ENCODE assay signal across 22 cellular contexts in the genomic region with DNA sequence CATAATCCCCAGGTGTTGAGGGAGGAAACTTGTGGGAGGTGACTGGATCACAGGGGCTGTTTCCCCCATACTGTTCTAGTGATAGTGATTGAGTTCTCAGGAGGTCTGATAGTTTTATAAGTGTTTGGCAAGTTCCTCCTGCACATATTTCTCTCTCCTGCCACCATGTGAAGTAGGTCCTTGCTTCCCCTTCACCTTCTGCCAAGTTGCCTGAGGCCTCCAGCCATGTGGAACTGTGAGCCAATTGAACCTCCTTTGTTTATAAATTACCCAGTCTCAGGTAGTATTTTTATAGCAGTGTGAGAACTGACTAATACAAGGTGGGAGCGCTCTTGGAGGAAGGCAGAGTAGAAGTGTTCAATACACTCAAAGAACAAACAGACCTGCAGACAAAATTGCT.
DNase-seq lines count a peak whose midpoint lies in the region; ATAC-seq, FAIRE-seq and TF ChIP-seq lines count a peak whose summit lies in the region.
"Had no signal": no experiment of that assay in that cellular context is flagged by ENCODE, and none has a peak within 500 bp of the region (broad histone marks: within the 10 kb centered on the region; RNA-seq: fewer than 3 reads in every experiment).

No MANE protein-coding gene starts in this region.

- FAIRE-seq in D721Med (lab: Jason Lieb, UNC): peak; percentile 21
- FAIRE-seq: H1 had no signal

- peaks cover 3% of the 10 kb centered on the region; the same call in 1 of the 3 replicates for H3K36me3 Mint-ChIP-seq in GM23338 (ENCODE audit: low read depth)
- peaks cover 23% of the 10 kb centered on the region for H3K36me3 Mint-ChIP-seq in activated CD4-positive, alpha-beta T cell treated with anti-CD3 and anti-CD28 coated beads, Interleukin-2, amount 10 ng/mL, durations not matched to agents 24 days and 14 days (ENCODE audit: low read depth)

- POLR2A ChIA-PET in Panc1 (lab: Charles Lee): no interaction called here

- BruUV-seq in Panc1 (replicated peaks; lab: Mats Ljungman, UMichigan): no TSS peak

- CTCF ChIA-PET in Panc1 (lab: Charles Lee): no interaction called here

- peak overlapping the region; percentile 46; the same call in 1 of the 2 replicates for H3K27ac Mint-ChIP-seq in GM23338
- no peak overlapping the region for H3K27ac Mint-ChIP-seq in activated CD4-positive, alpha-beta T cell treated with anti-CD3 and anti-CD28 coated beads, Interleukin-2, amount 10 ng/mL, durations not matched to agents 24 days and 14 days
- H3K27ac Mint-ChIP-seq: activated CD4-positive, alpha-beta memory T cell treated with anti-CD3 and anti-CD28 coated beads, Interleukin-2, amount 10 ng/mL, durations not matched to agents 7 days and 5 days; dendritic cell treated with granulocyte-macrophage colony-stimulating factor and Interleukin-4, amounts not matched to agents 40 ng/mL and 50 ng/mL, for 4 days; T-helper 17 cell had no signal

- no peaks in the 10 kb centered on the region for H4K20me1 ChIP-seq in GM23338 (replicated peaks; ENCODE audit: insufficient read depth)

- DNase-seq in D721Med (ENCODE audit: insufficient read length, low spot score) (no peak), GM23338 (ENCODE audit: low spot score) (no peak), Panc1 (ENCODE audit: low read depth, low spot score) (no peak), kidney tubule cell (ENCODE audit: low spot score) (peak; percentile 61)
- no peak for DNase-seq in activated CD4-positive, alpha-beta T cell treated with anti-CD3 and anti-CD28 coated beads, Interleukin-2, amount 10 ng/mL, durations not matched to agents 24 days and 14 days
- DNase-seq: activated CD4-positive, alpha-beta memory T cell treated with anti-CD3 and anti-CD28 coated beads, Interleukin-2, amount 10 ng/mL, durations not matched to agents 7 days and 5 days; activated T-cell treated with anti-CD3 and anti-CD28 coated beads for 4 hours; AML-193; amniotic stem cell; Caco-2; IMR-90; lower lobe of right lung; NCI-H2107; NCI-H526; SJCRH30; T-helper 17 cell had no signal

- peaks cover 22% of the 10 kb centered on the region; the same call in 1 of the 2 replicates for H3K79me2 ChIP-seq in GM23338 (replicated peaks; ENCODE audit: insufficient read depth)

- no peaks in the 10 kb centered on the region for H3F3A ChIP-seq in GM23338 (replicated peaks; ENCODE audit: low read depth)

- H2AFZ ChIP-seq in GM23338: no peak overlapping the region

- no peak for TF ChIP-seq CTCF in D721Med (IDR thresholded peaks at IDR 0.05; ENCODE audit: insufficient read depth, missing control alignments)
- TF ChIP-seq CTCF in GM23338 (conservative IDR thresholded peaks at IDR 0.05; ENCODE audit: low read depth in 2 of 2): no peak
- TF ChIP-seq CTCF in Panc1 (IDR thresholded peaks at IDR 0.05): no peak

- H3K4me2 ChIP-seq in GM23338: no peak overlapping the region

- no peaks in the 10 kb centered on the region for H3K9me3 ChIP-seq in Panc1 (ENCODE audit: control insufficient read depth, insufficient read depth, low read depth, low read length)
- H3K9me3 ChIP-seq: Caco-2, lower lobe of right lung, neutrophil, SJCRH30 had no signal

- H3K27me3 ChIP-seq in GM23338 (ENCODE audit: insufficient read depth) (no peaks in the 10 kb centered on the region), Panc1 (ENCODE audit: control insufficient read depth, insufficient read depth, low read length) (no peaks in the 10 kb centered on the region)
- H3K27me3 ChIP-seq: cardiac muscle cell, neutrophil, SJCRH30 had no signal

- H3K4me3 ChIP-seq in GM23338 (no peak overlapping the region), Panc1 (ENCODE audit: low read depth in 2 of 2, low read length in 2 of 2) (no peak overlapping the region)
- H3K4me3 ChIP-seq: cardiac muscle cell, lower lobe of right lung, SJCRH30 had no signal

- H3K4me1 ChIP-seq in GM23338 (ENCODE audit: insufficient read depth): no peaks in the 10 kb centered on the region
- peaks cover 20% of the 10 kb centered on the region; the same call in 1 of the 2 replicates for H3K4me1 ChIP-seq in Panc1 (ENCODE audit: control insufficient read depth, insufficient read depth, low read length)
- H3K4me1 ChIP-seq: lower lobe of right lung, SJCRH30 had no signal

- H3K4me1 Mint-ChIP-seq in GM23338: no peaks in the 10 kb centered on the region
- H3K4me1 Mint-ChIP-seq in activated CD4-positive, alpha-beta T cell treated with anti-CD3 and anti-CD28 coated beads, Interleukin-2, amount 10 ng/mL, durations not matched to agents 24 days and 14 days: peaks cover 2% of the 10 kb centered on the region
- H3K4me1 Mint-ChIP-seq: activated CD4-positive, alpha-beta memory T cell treated with anti-CD3 and anti-CD28 coated beads, Interleukin-2, amount 10 ng/mL, durations not matched to agents 7 days and 5 days had no signal

- intact Hi-C loops in Panc1 (cut with micrococcal nuclease; ENCODE audit: unreplicated experiment): no loop called here
- intact Hi-C loops in activated CD4-positive, alpha-beta T cell treated with anti-CD3 and anti-CD28 coated beads, Interleukin-2, amount 10 ng/mL, durations not matched to agents 24 days and 14 days (cut with micrococcal nuclease): no loop called here

- in situ Hi-C loops in Panc1 (cut with HindIII; ENCODE audit: low pct_unique_long_range_greater_than_20kb, low sequenced_read_pairs): no loop called here

- 0 out of 2 replicates have a peak, but pooled peaks cover 5% of the 10 kb centered on the region for H3K36me3 ChIP-seq in GM23338 (ENCODE audit: insufficient read depth)
- peaks cover 2% of the 10 kb centered on the region; the same call in 1 of the 2 replicates for H3K36me3 ChIP-seq in Panc1 (ENCODE audit: control insufficient read depth, insufficient read depth, low read length)
- H3K36me3 ChIP-seq: cardiac muscle cell, neutrophil had no signal

- H3K4me3 Mint-ChIP-seq in GM23338: no peak overlapping the region
- H3K4me3 Mint-ChIP-seq in activated CD4-positive, alpha-beta T cell treated with anti-CD3 and anti-CD28 coated beads, Interleukin-2, amount 10 ng/mL, durations not matched to agents 24 days and 14 days: no peak overlapping the region
- H3K4me3 Mint-ChIP-seq: activated CD4-positive, alpha-beta memory T cell treated with anti-CD3 and anti-CD28 coated beads, Interleukin-2, amount 10 ng/mL, durations not matched to agents 7 days and 5 days; dendritic cell treated with granulocyte-macrophage colony-stimulating factor and Interleukin-4, amounts not matched to agents 40 ng/mL and 50 ng/mL, for 4 days; T-helper 17 cell had no signal

- H3K27ac ChIP-seq in GM23338 (ENCODE audit: low read depth) (no peak overlapping the region), Panc1 (ENCODE audit: low read length) (no peak overlapping the region)
- H3K27ac ChIP-seq: cardiac muscle cell, lower lobe of right lung, neutrophil, SJCRH30 had no signal

- H3K9me2 ChIP-seq in GM23338 (ENCODE audit: insufficient read depth): no peaks in the 10 kb centered on the region

- H3K9me3 Mint-ChIP-seq in GM23338: no peaks in the 10 kb centered on the region
- no peaks in the 10 kb centered on the region for H3K9me3 Mint-ChIP-seq in activated CD4-positive, alpha-beta T cell treated with anti-CD3 and anti-CD28 coated beads, Interleukin-2, amount 10 ng/mL, durations not matched to agents 24 days and 14 days
- H3K9me3 Mint-ChIP-seq: activated CD4-positive, alpha-beta memory T cell treated with anti-CD3 and anti-CD28 coated beads, Interleukin-2, amount 10 ng/mL, durations not matched to agents 7 days and 5 days; dendritic cell treated with granulocyte-macrophage colony-stimulating factor and Interleukin-4, amounts not matched to agents 40 ng/mL and 50 ng/mL, for 4 days had no signal

- no peak for ATAC-seq in GM23338
- peak; percentile 53; the same call in 1 of the 2 replicates for ATAC-seq in Panc1
- no peak for ATAC-seq in HG02678 (IDR thresholded peaks at IDR 0.05; ENCODE audit: unreplicated experiment)
- no peak for ATAC-seq in GM19463 (IDR thresholded peaks at IDR 0.05; ENCODE audit: unreplicated experiment)
- ATAC-seq: lower lobe of right lung, T-helper 17 cell had no signal

- peaks cover 4% of the 10 kb centered on the region for H3K27me3 Mint-ChIP-seq in GM23338 (ENCODE audit: insufficient read depth, low read depth, poor library complexity)
- H3K27me3 Mint-ChIP-seq in activated CD4-positive, alpha-beta T cell treated with anti-CD3 and anti-CD28 coated beads, Interleukin-2, amount 10 ng/mL, durations not matched to agents 24 days and 14 days: no peaks in the 10 kb centered on the region
- H3K27me3 Mint-ChIP-seq: activated CD4-positive, alpha-beta memory T cell treated with anti-CD3 and anti-CD28 coated beads, Interleukin-2, amount 10 ng/mL, durations not matched to agents 7 days and 5 days; dendritic cell treated with granulocyte-macrophage colony-stimulating factor and Interleukin-4, amounts not matched to agents 40 ng/mL and 50 ng/mL, for 4 days; T-helper 17 cell had no signal

TF ChIP-seq in GM23338, 12 proteins besides CTCF, POLR2A, EP300 and RAD21:
- TF ChIP-seq STAT1 (IDR thresholded peaks at IDR 0.05; ENCODE audit: unreplicated experiment): no peak
- TF ChIP-seq ZNF114 (CRISPR knock-in tag; IDR thresholded peaks at IDR 0.05): no peak
- TF ChIP-seq EZH2 (IDR thresholded peaks at IDR 0.05; ENCODE audit: low read depth, unreplicated experiment): no peak
- TF ChIP-seq, protein P1, sequence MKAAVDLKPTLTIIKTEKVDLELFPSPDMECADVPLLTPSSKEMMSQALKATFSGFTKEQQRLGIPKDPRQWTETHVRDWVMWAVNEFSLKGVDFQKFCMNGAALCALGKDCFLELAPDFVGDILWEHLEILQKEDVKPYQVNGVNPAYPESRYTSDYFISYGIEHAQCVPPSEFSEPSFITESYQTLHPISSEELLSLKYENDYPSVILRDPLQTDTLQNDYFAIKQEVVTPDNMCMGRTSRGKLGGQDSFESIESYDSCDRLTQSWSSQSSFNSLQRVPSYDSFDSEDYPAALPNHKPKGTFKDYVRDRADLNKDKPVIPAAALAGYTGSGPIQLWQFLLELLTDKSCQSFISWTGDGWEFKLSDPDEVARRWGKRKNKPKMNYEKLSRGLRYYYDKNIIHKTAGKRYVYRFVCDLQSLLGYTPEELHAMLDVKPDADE (IDR thresholded peaks at IDR 0.05): no peak
- no peak for TF ChIP-seq JUNB (IDR thresholded peaks at IDR 0.05; ENCODE audit: unreplicated experiment)
